In the genomic region with DNA sequence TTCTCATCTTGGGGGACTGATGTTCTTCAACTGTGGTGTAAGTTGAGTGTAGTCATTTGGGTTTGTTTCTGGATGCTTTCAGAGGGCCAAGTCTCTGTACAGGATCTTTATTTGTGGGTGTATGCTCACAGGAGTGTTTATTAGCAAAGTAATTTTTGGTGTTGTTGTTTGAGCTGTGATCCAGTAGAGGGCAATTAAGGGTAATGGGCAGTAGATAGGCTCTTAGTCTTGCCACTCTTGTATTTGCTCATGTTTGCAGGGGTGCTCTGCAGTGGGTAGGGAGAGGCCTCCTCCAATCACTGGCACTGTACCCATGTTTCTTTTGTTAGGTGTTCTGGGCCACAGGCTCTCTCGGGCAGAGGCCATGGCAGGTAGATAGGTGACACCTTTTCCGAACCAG, we compare ENCODE assay signal across 3 cellular contexts.
TF ChIP-seq lines count a peak whose summit lies in the region.

No MANE protein-coding gene starts in this region.

TF ChIP-seq in SK-N-SH, 30 proteins besides CTCF, POLR2A, EP300 and RAD21 (continued from another document):
- TF ChIP-seq SIN3A (IDR thresholded peaks at IDR 0.05; ENCODE audit: borderline replicate concordance, low read depth, low read length) = no peak
- TF ChIP-seq JUND (IDR thresholded peaks at IDR 0.05) = no peak
- no peak for TF ChIP-seq GATA2 (CRISPR knock-in tag; IDR thresholded peaks at IDR 0.05)
- TF ChIP-seq NFIC (IDR thresholded peaks at IDR 0.05; ENCODE audit: borderline replicate concordance) = no peak
- TF ChIP-seq MEF2A (IDR thresholded peaks at IDR 0.05; ENCODE audit: borderline replicate concordance, low read depth) = no peak
- TF ChIP-seq, protein P1, sequence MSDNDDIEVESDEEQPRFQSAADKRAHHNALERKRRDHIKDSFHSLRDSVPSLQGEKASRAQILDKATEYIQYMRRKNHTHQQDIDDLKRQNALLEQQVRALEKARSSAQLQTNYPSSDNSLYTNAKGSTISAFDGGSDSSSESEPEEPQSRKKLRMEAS (IDR thresholded peaks at IDR 0.05; ENCODE audit: low read depth) = no peak
- no peak for TF ChIP-seq ELF1 (IDR thresholded peaks at IDR 0.05)
- TF ChIP-seq MXI1 (IDR thresholded peaks at IDR 0.05; ENCODE audit: low read depth, low read length) = no peak
- no peak for TF ChIP-seq EZH2phosphoT487 (IDR thresholded peaks at IDR 0.05; ENCODE audit: borderline replicate concordance, low read depth)

TF ChIP-seq in SK-N-SH treated with all-trans-retinoic acid at 6 μM for 48 hours, 23 proteins besides CTCF, POLR2A, EP300 and RAD21 (continued from another document):
- no peak for TF ChIP-seq ARNTL (CRISPR knock-in tag; IDR thresholded peaks at IDR 0.05; ENCODE audit: borderline replicate concordance, low read depth)
- no peak for TF ChIP-seq ZNF565 (CRISPR knock-in tag; conservative IDR thresholded peaks at IDR 0.05; ENCODE audit: low read depth)
- TF ChIP-seq ZNF8 (CRISPR knock-in tag; IDR thresholded peaks at IDR 0.05) = no peak
- TF ChIP-seq, protein P2, sequence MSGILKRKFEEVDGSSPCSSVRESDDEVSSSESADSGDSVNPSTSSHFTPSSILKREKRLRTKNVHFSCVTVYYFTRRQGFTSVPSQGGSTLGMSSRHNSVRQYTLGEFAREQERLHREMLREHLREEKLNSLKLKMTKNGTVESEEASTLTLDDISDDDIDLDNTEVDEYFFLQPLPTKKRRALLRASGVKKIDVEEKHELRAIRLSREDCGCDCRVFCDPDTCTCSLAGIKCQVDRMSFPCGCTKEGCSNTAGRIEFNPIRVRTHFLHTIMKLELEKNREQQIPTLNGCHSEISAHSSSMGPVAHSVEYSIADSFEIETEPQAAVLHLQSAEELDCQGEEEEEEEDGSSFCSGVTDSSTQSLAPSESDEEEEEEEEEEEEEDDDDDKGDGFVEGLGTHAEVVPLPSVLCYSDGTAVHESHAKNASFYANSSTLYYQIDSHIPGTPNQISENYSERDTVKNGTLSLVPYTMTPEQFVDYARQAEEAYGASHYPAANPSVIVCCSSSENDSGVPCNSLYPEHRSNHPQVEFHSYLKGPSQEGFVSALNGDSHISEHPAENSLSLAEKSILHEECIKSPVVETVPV (CRISPR knock-in tag; IDR thresholded peaks at IDR 0.05) = no peak

TF ChIP-seq in WTC11, 78 proteins besides CTCF, POLR2A, EP300 and RAD21 (continued from another document):
- TF ChIP-seq, protein P3, sequence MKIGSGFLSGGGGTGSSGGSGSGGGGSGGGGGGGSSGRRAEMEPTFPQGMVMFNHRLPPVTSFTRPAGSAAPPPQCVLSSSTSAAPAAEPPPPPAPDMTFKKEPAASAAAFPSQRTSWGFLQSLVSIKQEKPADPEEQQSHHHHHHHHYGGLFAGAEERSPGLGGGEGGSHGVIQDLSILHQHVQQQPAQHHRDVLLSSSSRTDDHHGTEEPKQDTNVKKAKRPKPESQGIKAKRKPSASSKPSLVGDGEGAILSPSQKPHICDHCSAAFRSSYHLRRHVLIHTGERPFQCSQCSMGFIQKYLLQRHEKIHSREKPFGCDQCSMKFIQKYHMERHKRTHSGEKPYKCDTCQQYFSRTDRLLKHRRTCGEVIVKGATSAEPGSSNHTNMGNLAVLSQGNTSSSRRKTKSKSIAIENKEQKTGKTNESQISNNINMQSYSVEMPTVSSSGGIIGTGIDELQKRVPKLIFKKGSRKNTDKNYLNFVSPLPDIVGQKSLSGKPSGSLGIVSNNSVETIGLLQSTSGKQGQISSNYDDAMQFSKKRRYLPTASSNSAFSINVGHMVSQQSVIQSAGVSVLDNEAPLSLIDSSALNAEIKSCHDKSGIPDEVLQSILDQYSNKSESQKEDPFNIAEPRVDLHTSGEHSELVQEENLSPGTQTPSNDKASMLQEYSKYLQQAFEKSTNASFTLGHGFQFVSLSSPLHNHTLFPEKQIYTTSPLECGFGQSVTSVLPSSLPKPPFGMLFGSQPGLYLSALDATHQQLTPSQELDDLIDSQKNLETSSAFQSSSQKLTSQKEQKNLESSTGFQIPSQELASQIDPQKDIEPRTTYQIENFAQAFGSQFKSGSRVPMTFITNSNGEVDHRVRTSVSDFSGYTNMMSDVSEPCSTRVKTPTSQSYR (CRISPR knock-in tag; IDR thresholded peaks at IDR 0.05) = no peak
- TF ChIP-seq JUN (CRISPR knock-in tag; IDR thresholded peaks at IDR 0.05) (no peak), MYBL2 (CRISPR knock-in tag; IDR thresholded peaks at IDR 0.05) (no peak), TEAD4 (CRISPR knock-in tag; IDR thresholded peaks at IDR 0.05) (no peak), NR3C1 (CRISPR knock-in tag; conservative IDR thresholded peaks at IDR 0.05; ENCODE audit: low read depth) (no peak), CBFB (CRISPR knock-in tag; IDR thresholded peaks at IDR 0.05; ENCODE audit: low read depth) (no peak), ZBTB21 (CRISPR knock-in tag; IDR thresholded peaks at IDR 0.05; ENCODE audit: borderline replicate concordance) (no peak)
- TF ChIP-seq, protein P4, sequence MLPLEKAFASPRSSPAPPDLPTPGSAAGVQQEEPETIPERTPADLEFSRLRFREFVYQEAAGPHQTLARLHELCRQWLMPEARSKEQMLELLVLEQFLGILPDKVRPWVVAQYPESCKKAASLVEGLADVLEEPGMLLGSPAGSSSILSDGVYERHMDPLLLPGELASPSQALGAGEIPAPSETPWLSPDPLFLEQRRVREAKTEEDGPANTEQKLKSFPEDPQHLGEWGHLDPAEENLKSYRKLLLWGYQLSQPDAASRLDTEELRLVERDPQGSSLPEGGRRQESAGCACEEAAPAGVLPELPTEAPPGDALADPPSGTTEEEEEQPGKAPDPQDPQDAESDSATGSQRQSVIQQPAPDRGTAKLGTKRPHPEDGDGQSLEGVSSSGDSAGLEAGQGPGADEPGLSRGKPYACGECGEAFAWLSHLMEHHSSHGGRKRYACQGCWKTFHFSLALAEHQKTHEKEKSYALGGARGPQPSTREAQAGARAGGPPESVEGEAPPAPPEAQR (CRISPR knock-in tag; IDR thresholded peaks at IDR 0.05) = no peak
- TF ChIP-seq, protein P5, sequence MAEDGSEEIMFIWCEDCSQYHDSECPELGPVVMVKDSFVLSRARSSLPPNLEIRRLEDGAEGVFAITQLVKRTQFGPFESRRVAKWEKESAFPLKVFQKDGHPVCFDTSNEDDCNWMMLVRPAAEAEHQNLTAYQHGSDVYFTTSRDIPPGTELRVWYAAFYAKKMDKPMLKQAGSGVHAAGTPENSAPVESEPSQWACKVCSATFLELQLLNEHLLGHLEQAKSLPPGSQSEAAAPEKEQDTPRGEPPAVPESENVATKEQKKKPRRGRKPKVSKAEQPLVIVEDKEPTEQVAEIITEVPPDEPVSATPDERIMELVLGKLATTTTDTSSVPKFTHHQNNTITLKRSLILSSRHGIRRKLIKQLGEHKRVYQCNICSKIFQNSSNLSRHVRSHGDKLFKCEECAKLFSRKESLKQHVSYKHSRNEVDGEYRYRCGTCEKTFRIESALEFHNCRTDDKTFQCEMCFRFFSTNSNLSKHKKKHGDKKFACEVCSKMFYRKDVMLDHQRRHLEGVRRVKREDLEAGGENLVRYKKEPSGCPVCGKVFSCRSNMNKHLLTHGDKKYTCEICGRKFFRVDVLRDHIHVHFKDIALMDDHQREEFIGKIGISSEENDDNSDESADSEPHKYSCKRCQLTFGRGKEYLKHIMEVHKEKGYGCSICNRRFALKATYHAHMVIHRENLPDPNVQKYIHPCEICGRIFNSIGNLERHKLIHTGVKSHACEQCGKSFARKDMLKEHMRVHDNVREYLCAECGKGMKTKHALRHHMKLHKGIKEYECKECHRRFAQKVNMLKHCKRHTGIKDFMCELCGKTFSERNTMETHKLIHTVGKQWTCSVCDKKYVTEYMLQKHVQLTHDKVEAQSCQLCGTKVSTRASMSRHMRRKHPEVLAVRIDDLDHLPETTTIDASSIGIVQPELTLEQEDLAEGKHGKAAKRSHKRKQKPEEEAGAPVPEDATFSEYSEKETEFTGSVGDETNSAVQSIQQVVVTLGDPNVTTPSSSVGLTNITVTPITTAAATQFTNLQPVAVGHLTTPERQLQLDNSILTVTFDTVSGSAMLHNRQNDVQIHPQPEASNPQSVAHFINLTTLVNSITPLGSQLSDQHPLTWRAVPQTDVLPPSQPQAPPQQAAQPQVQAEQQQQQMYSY (CRISPR knock-in tag; IDR thresholded peaks at IDR 0.05) = no peak
- TF ChIP-seq, protein P6, sequence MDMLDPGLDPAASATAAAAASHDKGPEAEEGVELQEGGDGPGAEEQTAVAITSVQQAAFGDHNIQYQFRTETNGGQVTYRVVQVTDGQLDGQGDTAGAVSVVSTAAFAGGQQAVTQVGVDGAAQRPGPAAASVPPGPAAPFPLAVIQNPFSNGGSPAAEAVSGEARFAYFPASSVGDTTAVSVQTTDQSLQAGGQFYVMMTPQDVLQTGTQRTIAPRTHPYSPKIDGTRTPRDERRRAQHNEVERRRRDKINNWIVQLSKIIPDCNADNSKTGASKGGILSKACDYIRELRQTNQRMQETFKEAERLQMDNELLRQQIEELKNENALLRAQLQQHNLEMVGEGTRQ (CRISPR knock-in tag; IDR thresholded peaks at IDR 0.05) = no peak
- TF ChIP-seq, protein P7, sequence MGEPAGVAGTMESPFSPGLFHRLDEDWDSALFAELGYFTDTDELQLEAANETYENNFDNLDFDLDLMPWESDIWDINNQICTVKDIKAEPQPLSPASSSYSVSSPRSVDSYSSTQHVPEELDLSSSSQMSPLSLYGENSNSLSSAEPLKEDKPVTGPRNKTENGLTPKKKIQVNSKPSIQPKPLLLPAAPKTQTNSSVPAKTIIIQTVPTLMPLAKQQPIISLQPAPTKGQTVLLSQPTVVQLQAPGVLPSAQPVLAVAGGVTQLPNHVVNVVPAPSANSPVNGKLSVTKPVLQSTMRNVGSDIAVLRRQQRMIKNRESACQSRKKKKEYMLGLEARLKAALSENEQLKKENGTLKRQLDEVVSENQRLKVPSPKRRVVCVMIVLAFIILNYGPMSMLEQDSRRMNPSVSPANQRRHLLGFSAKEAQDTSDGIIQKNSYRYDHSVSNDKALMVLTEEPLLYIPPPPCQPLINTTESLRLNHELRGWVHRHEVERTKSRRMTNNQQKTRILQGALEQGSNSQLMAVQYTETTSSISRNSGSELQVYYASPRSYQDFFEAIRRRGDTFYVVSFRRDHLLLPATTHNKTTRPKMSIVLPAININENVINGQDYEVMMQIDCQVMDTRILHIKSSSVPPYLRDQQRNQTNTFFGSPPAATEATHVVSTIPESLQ (CRISPR knock-in tag; IDR thresholded peaks at IDR 0.05) = no peak
